In genomic region chr7:47266131-47266706, GRCh38 we compare ENCODE assay signal across 8 cellular contexts.
A peak's percentile ranks its signal among the peaks of the same experiment; 100 is the strongest.
DNase-seq lines count a peak whose midpoint lies in the region; ATAC-seq, FAIRE-seq and TF ChIP-seq lines count a peak whose summit lies in the region.

No MANE protein-coding gene starts in this region.

- WGBS in pancreas, 2 donors = 11 to 14% methylated on average over 7 of the region's 7 CpGs

- H3K36me3 Mint-ChIP-seq in CD14-positive monocyte = no peaks in the 10 kb centered on the region
- no peaks in the 10 kb centered on the region for H3K36me3 Mint-ChIP-seq in activated T-helper 1 cell treated with anti-CD3 and anti-CD28 coated beads, Interleukin-12 subunit alpha, Interleukin-12 subunit beta, Interleukin-2, Interleukin-4 antibody, amounts not matched to agents 30 ng/mL and 10 ng/mL and 1 ng/mL, durations not matched to agents 14 hours and 24 hours and 36 hours (ENCODE audit: low read depth)

- no peak for DNase-seq in CD14-positive monocyte (ENCODE audit: low spot score)
- peak; percentile 10 for DNase-seq in NCI-H526 treated with DMSO at 0.1 percent for 48 hours (lab: John Stamatoyannopoulos, UW)
- DNase-seq in activated T-helper 1 cell treated with anti-CD3 and anti-CD28 coated beads, Interleukin-12 subunit alpha, Interleukin-12 subunit beta, Interleukin-2, Interleukin-4 antibody, amounts not matched to agents 30 ng/mL and 10 ng/mL and 1 ng/mL, durations not matched to agents 14 hours and 24 hours and 36 hours (ENCODE audit: low spot score) = no peak
- DNase-seq in Right ventricle myocardium superior = peak; percentile 63
- peak in 4 of 6 donors; percentile 21 to 72 (median 54) for DNase-seq in pancreas

- FAIRE-seq in pancreas (lab: Jason Lieb, UNC) = peak; percentile 5

- peaks cover 0 to 5% (median 0%) of the 10 kb centered on the region in 3 donors for H3K27me3 Mint-ChIP-seq in CD14-positive monocyte (ENCODE audit: low read depth in 3 of 3)
- H3K27me3 Mint-ChIP-seq in activated T-helper 1 cell treated with anti-CD3 and anti-CD28 coated beads, Interleukin-12 subunit alpha, Interleukin-12 subunit beta, Interleukin-2, Interleukin-4 antibody, amounts not matched to agents 30 ng/mL and 10 ng/mL and 1 ng/mL, durations not matched to agents 14 hours and 24 hours and 36 hours (ENCODE audit: insufficient read depth) = no peaks in the 10 kb centered on the region

- no peaks in the 10 kb centered on the region for H3K36me3 ChIP-seq in pancreas

- peaks cover 0 to 10% (median 6%) of the 10 kb centered on the region in 3 donors for H3K4me1 ChIP-seq in pancreas

- H3K9me3 Mint-ChIP-seq in CD14-positive monocyte = peaks cover 0 to 3% (median 0%) of the 10 kb centered on the region in 7 donors
- no peaks in the 10 kb centered on the region for H3K9me3 Mint-ChIP-seq in activated T-helper 1 cell treated with anti-CD3 and anti-CD28 coated beads, Interleukin-12 subunit alpha, Interleukin-12 subunit beta, Interleukin-2, Interleukin-4 antibody, amounts not matched to agents 30 ng/mL and 10 ng/mL and 1 ng/mL, durations not matched to agents 14 hours and 24 hours and 36 hours

- peak overlapping the region in 1 of 7 donors; percentile 49 for H3K27ac Mint-ChIP-seq in CD14-positive monocyte
- H3K27ac Mint-ChIP-seq in activated T-helper 1 cell treated with anti-CD3 and anti-CD28 coated beads, Interleukin-12 subunit alpha, Interleukin-12 subunit beta, Interleukin-2, Interleukin-4 antibody, amounts not matched to agents 30 ng/mL and 10 ng/mL and 1 ng/mL, durations not matched to agents 14 hours and 24 hours and 36 hours = peak overlapping the region; percentile 61

- intact Hi-C loops in CD14-positive monocyte (cut with micrococcal nuclease) = loop anchor here (2.0 to 5.0 kb wide), 2 partner anchors 551 to 553 kb away; no protein-coding TSS in a partner anchor
- intact Hi-C loops in activated T-helper 1 cell treated with anti-CD3 and anti-CD28 coated beads, Interleukin-12 subunit alpha, Interleukin-12 subunit beta, Interleukin-2, Interleukin-4 antibody, amounts not matched to agents 30 ng/mL and 10 ng/mL and 1 ng/mL, durations not matched to agents 14 hours and 24 hours and 36 hours (cut with micrococcal nuclease) = no loop called here
- intact Hi-C loops in Right ventricle myocardium superior (cut with DNase I) = loop anchor here (2.0 to 5.0 kb wide), 2 partner anchors 171 to 553 kb away; no protein-coding TSS in a partner anchor
- intact Hi-C loops in pancreas (cut with DNase I) = no loop called here

- peak overlapping the region in 2 of 4 donors; percentile 1 to 39 for H3K27ac ChIP-seq in pancreas

- no peak overlapping the region for H3K4me3 ChIP-seq in pancreas

- H3K27me3 ChIP-seq in pancreas = no peaks in the 10 kb centered on the region

- peak; percentile 97 for TF ChIP-seq CTCF in CD14-positive monocyte (IDR thresholded peaks at IDR 0.05)
- peak; percentile 55 to 85 (median 76) for TF ChIP-seq CTCF in pancreas (IDR thresholded peaks at IDR 0.05)

- ATAC-seq in GM18858 (IDR thresholded peaks at IDR 0.05; ENCODE audit: unreplicated experiment) (peak; percentile 91), HG03135 (IDR thresholded peaks at IDR 0.05; ENCODE audit: unreplicated experiment) (peak; percentile 74), Right ventricle myocardium superior (ENCODE audit: poor library complexity) (peak; percentile 90), pancreas (peak; percentile 74 to 94 (median 88)), GM19328 (IDR thresholded peaks at IDR 0.05; ENCODE audit: unreplicated experiment) (no peak)

- no peak overlapping the region for H3K4me3 Mint-ChIP-seq in CD14-positive monocyte
- H3K4me3 Mint-ChIP-seq in activated T-helper 1 cell treated with anti-CD3 and anti-CD28 coated beads, Interleukin-12 subunit alpha, Interleukin-12 subunit beta, Interleukin-2, Interleukin-4 antibody, amounts not matched to agents 30 ng/mL and 10 ng/mL and 1 ng/mL, durations not matched to agents 14 hours and 24 hours and 36 hours = no peak overlapping the region

- H3K9me3 ChIP-seq in pancreas = no peaks in the 10 kb centered on the region

- H3K4me1 Mint-ChIP-seq in CD14-positive monocyte = peaks cover 12% of the 10 kb centered on the region
- no peaks in the 10 kb centered on the region for H3K4me1 Mint-ChIP-seq in activated T-helper 1 cell treated with anti-CD3 and anti-CD28 coated beads, Interleukin-12 subunit alpha, Interleukin-12 subunit beta, Interleukin-2, Interleukin-4 antibody, amounts not matched to agents 30 ng/mL and 10 ng/mL and 1 ng/mL, durations not matched to agents 14 hours and 24 hours and 36 hours (ENCODE audit: low read depth)

Comparison
In these comparisons a context has a peak if more than half of its experiments do, and no peak if none do; other contexts are left out.
1. DNase-seq: peak in NCI-H526 treated with DMSO at 0.1 percent for 48 hours (single experiment), Right ventricle myocardium superior (single experiment) and pancreas (4 of 6); none in CD14-positive monocyte (single experiment) and activated T-helper 1 cell treated with anti-CD3 and anti-CD28 coated beads, Interleukin-12 subunit alpha, Interleukin-12 subunit beta, Interleukin-2, Interleukin-4 antibody, amounts not matched to agents 30 ng/mL and 10 ng/mL and 1 ng/mL, durations not matched to agents 14 hours and 24 hours and 36 hours (single experiment).
2. intact Hi-C loops: an anchor here in CD14-positive monocyte (2.0 to 5.0 kb wide) and Right ventricle myocardium superior (2.0 to 5.0 kb wide); none called in activated T-helper 1 cell treated with anti-CD3 and anti-CD28 coated beads, Interleukin-12 subunit alpha, Interleukin-12 subunit beta, Interleukin-2, Interleukin-4 antibody, amounts not matched to agents 30 ng/mL and 10 ng/mL and 1 ng/mL, durations not matched to agents 14 hours and 24 hours and 36 hours and pancreas.